ENCODE assay signal across 8 cellular contexts in the genomic region with DNA sequence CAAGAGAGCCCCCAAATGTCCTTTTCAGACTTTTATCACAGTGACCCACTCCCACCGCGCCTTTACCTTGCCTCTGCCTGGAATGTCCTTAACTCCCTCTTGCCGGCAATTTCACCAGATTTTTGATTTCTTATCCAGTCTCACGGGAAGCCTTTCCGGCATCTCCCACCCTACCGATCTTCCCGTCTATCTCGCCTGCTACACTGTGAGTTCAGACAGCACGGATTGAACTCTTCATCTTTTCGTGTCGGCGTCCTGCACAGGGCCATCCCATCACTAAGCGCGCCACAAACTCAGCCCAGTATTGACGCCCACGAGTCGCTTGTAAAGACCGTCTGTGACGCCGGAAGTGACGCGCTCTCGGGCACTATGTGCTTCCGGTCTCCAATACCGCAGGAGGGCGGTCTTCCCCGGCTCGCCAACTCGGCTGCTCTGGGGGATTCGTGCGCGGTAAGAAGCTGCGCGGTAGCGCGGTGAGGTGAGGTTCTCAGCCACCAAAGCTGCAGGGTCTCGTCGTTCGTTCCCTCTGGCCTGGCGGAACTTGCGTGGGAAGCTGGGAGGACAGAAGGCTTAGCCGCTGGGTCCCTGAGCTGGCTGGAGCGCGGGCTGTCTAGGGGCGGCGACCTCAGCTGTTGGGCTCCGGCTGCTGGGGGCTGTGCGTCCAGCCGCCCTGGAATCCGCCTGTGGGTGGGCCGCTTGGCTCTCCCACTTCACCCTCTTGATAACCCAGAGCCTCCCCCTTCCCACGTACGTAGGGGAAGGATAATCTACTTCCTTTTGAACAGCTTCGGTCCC. TPM values are rescaled to one million over a fixed set of nuclear protein-coding genes. Genes with fewer than 3 reads are reported as not detected.
A peak's percentile ranks its signal among the peaks of the same experiment; 100 is the strongest.
DNase-seq lines count a peak whose midpoint lies in the region; ATAC-seq and TF ChIP-seq lines count a peak whose summit lies in the region.

TSS of gene ZCCHC9 (plus strand) at position 367 of the 795 bp plus-strand sequence. CDS start 3,171 bp downstream, outside the sequence.

- peak within 1 kb of the TSS; percentile 92 for H3K4me3 Mint-ChIP-seq in activated T-helper 2 cell treated with anti-CD3 and anti-CD28 coated beads, Interferon-gamma antibody, Interleukin-2, Interleukin-4, amounts not matched to agents 10 μg/mL and 5 μg/mL and 100 μg/mL, durations not matched to agents 14 hours and 24 hours and 36 hours (ENCODE audit: low read depth)
- peak within 1 kb of the TSS; percentile 88 to 98 (median 96) for H3K4me3 Mint-ChIP-seq in naive thymus-derived CD8-positive, alpha-beta T cell

- peaks cover 23% of the 10 kb centered on the region for H3K4me1 ChIP-seq in RWPE2 (ENCODE audit: insufficient read depth, poor library complexity, severe bottlenecking)

- peak; percentile 97 for DNase-seq in ELR (ENCODE audit: low read depth)
- DNase-seq in GOT3 (lab: John Stamatoyannopoulos, UW): peak; percentile 51
- peak; percentile 91 for DNase-seq in RWPE2 (ENCODE audit: low spot score)
- DNase-seq in activated T-helper 2 cell treated with anti-CD3 and anti-CD28 coated beads, Interferon-gamma antibody, Interleukin-2, Interleukin-4, amounts not matched to agents 10 μg/mL and 5 μg/mL and 100 μg/mL, durations not matched to agents 14 hours and 24 hours and 36 hours (ENCODE audit: low spot score): peak; percentile 90
- peak; percentile 96 for DNase-seq in fibroblast of mammary gland (ENCODE audit: low read depth)
- DNase-seq in naive thymus-derived CD8-positive, alpha-beta T cell: peak; percentile 85 to 97 (median 92)
- DNase-seq in stimulated activated naive CD4-positive, alpha-beta T cell (lab: John Stamatoyannopoulos, UW): peak; percentile 78 to 90 (median 88)

- no peaks in the 10 kb centered on the region for H3K27me3 Mint-ChIP-seq in activated T-helper 2 cell treated with anti-CD3 and anti-CD28 coated beads, Interferon-gamma antibody, Interleukin-2, Interleukin-4, amounts not matched to agents 10 μg/mL and 5 μg/mL and 100 μg/mL, durations not matched to agents 14 hours and 24 hours and 36 hours (ENCODE audit: low read depth)
- no peaks in the 10 kb centered on the region for H3K27me3 Mint-ChIP-seq in naive thymus-derived CD8-positive, alpha-beta T cell

- POLR2A ChIA-PET in naive thymus-derived CD8-positive, alpha-beta T cell (lab: Charles Lee): interaction anchor here (0.6 to 1.4 kb wide), 6 partner anchors 9 to 1776 kb away, joined by 3 to 5 read pairs (median 3); partner anchors contain the start of genes DHFR, SSBP2 and XRCC4

- intact Hi-C loops in activated T-helper 2 cell treated with anti-CD3 and anti-CD28 coated beads, Interferon-gamma antibody, Interleukin-2, Interleukin-4, amounts not matched to agents 10 μg/mL and 5 μg/mL and 100 μg/mL, durations not matched to agents 14 hours and 24 hours and 36 hours (cut with micrococcal nuclease): loop anchor here (1.0 to 10.0 kb wide), 9 partner anchors 14 to 897 kb away; partner anchors contain the start of genes ATG10, DHFR, MSH3 and RASGRF2

- peak; percentile 21; the same call in 1 of the 2 replicates for TF ChIP-seq CTCF in LNCAP (IDR thresholded peaks at IDR 0.05)
- peak; percentile 15 for TF ChIP-seq CTCF in RWPE2 (IDR thresholded peaks at IDR 0.05; ENCODE audit: poor library complexity, severe bottlenecking)
- TF ChIP-seq CTCF in fibroblast of mammary gland (conservative IDR thresholded peaks at IDR 0.05; ENCODE audit: control insufficient read depth, insufficient read depth, low read depth, low read length): no peak

- H3K4me3 ChIP-seq in RWPE2 (ENCODE audit: severe bottlenecking) (peak within 1 kb of the TSS; percentile 93), fibroblast of mammary gland (ENCODE audit: control insufficient read depth, low read depth, low read length) (peak within 1 kb of the TSS; percentile 83)

- H3K27ac ChIP-seq in RWPE2 (ENCODE audit: poor library complexity, severe bottlenecking): peak within 1 kb of the TSS; percentile 33

- H3K9me3 Mint-ChIP-seq in activated T-helper 2 cell treated with anti-CD3 and anti-CD28 coated beads, Interferon-gamma antibody, Interleukin-2, Interleukin-4, amounts not matched to agents 10 μg/mL and 5 μg/mL and 100 μg/mL, durations not matched to agents 14 hours and 24 hours and 36 hours: no peaks in the 10 kb centered on the region
- no peaks in the 10 kb centered on the region for H3K9me3 Mint-ChIP-seq in naive thymus-derived CD8-positive, alpha-beta T cell

- peak within 1 kb of the TSS; percentile 95 for H3K27ac Mint-ChIP-seq in activated T-helper 2 cell treated with anti-CD3 and anti-CD28 coated beads, Interferon-gamma antibody, Interleukin-2, Interleukin-4, amounts not matched to agents 10 μg/mL and 5 μg/mL and 100 μg/mL, durations not matched to agents 14 hours and 24 hours and 36 hours
- H3K27ac Mint-ChIP-seq in naive thymus-derived CD8-positive, alpha-beta T cell: peak within 1 kb of the TSS; percentile 95 to 99 (median 98)

- H3K9me3 ChIP-seq in RWPE2 (ENCODE audit: severe bottlenecking): no peaks in the 10 kb centered on the region

- peak; percentile 88 for ATAC-seq in RWPE2 (ENCODE audit: low read depth)
- peak; percentile 93 to 94 for ATAC-seq in naive thymus-derived CD8-positive, alpha-beta T cell

- H3K4me1 Mint-ChIP-seq in activated T-helper 2 cell treated with anti-CD3 and anti-CD28 coated beads, Interferon-gamma antibody, Interleukin-2, Interleukin-4, amounts not matched to agents 10 μg/mL and 5 μg/mL and 100 μg/mL, durations not matched to agents 14 hours and 24 hours and 36 hours (ENCODE audit: low read depth): peaks cover 46% of the 10 kb centered on the region
- peaks cover 29 to 63% (median 54%) of the 10 kb centered on the region in 4 donors for H3K4me1 Mint-ChIP-seq in naive thymus-derived CD8-positive, alpha-beta T cell

- H3K36me3 Mint-ChIP-seq in activated T-helper 2 cell treated with anti-CD3 and anti-CD28 coated beads, Interferon-gamma antibody, Interleukin-2, Interleukin-4, amounts not matched to agents 10 μg/mL and 5 μg/mL and 100 μg/mL, durations not matched to agents 14 hours and 24 hours and 36 hours (ENCODE audit: low read depth): peaks cover 16% of the 10 kb centered on the region
- peaks cover 0 to 22% (median 7%) of the 10 kb centered on the region in 3 donors for H3K36me3 Mint-ChIP-seq in naive thymus-derived CD8-positive, alpha-beta T cell

- H3K36me3 ChIP-seq in RWPE2 (ENCODE audit: low read depth): peaks cover 38% of the 10 kb centered on the region

- no peaks in the 10 kb centered on the region for H3K27me3 ChIP-seq in RWPE2 (ENCODE audit: insufficient read depth, poor library complexity, severe bottlenecking)

RNA-seq across cellular contexts. Expression of gene ZCCHC9, which starts in this region (rescaled TPM):
- 43.4 and 46.9 TPM in 2 replicates for total RNA-seq in activated T-helper 2 cell treated with anti-CD3 and anti-CD28 coated beads, Interferon-gamma antibody, Interleukin-2, Interleukin-4, amounts not matched to agents 10 μg/mL and 5 μg/mL and 100 μg/mL, durations not matched to agents 14 hours and 24 hours and 36 hours
- 10 to 100 TPM; 25.4 to 25.5 TPM for total RNA-seq in naive thymus-derived CD8-positive, alpha-beta T cell
- 10 to 100 TPM in 2 of 3 donors, 1 to 10 TPM in 1; 9.7 to 19.0 (median 16.0) TPM for polyA plus RNA-seq in naive thymus-derived CD8-positive, alpha-beta T cell

Comparison
In these comparisons a context has a peak if more than half of its experiments do, and no peak if none do; other contexts are left out.
1. Peak in every context shown above with its lines: DNase-seq, ATAC-seq, H3K4me3 ChIP-seq and H3K27ac ChIP-seq.